1 cellular context compared by ENCODE assay signal in the genomic region with DNA sequence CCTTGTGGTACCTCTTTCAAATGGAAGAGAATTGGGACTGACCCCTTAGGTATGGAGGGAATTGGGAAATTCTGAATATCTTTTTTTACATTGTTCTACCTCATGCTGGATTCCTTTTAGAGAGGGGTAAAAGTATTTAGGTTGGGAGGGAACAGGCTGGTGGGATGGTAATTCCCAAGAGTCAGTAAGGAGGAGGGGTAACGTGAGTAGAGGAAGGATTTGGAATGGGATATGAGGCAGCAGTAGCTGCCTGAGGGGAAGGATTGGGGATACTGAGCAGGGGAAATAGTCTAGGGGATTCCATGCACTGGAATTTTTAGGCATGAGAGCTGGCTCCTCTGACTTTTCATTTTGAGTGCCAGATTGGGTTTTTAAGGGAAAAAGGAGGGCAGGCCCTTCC.
TF ChIP-seq lines count a peak whose summit lies in the region.

No MANE protein-coding gene starts in this region.

TF ChIP-seq in H1, 55 proteins besides CTCF, POLR2A, EP300 and RAD21 (continued from another document):
- TF ChIP-seq BACH1 (IDR thresholded peaks at IDR 0.05; ENCODE audit: low read length) (no peak), JUND (IDR thresholded peaks at IDR 0.05; ENCODE audit: low read length) (no peak), CHD1 (IDR thresholded peaks at IDR 0.05; ENCODE audit: low read depth, low read length) (no peak)
